In genomic region chr12:12870454-12870853, GRCh38 we compare ENCODE assay signal across 13 cellular contexts. TPM values are rescaled to one million over a fixed set of nuclear protein-coding genes. Genes with fewer than 3 reads are reported as not detected.
DNase-seq lines count a peak whose midpoint lies in the region; ATAC-seq and TF ChIP-seq lines count a peak whose summit lies in the region.
"Had no signal": no experiment of that assay in that cellular context is flagged by ENCODE, and none has a peak within 500 bp of the region (broad histone marks: within the 10 kb centered on the region; RNA-seq: fewer than 3 reads in every experiment).

No MANE protein-coding gene starts in this region.

- H3K27ac Mint-ChIP-seq in effector memory CD8-positive, alpha-beta T cell = no peak overlapping the region
- H3K27ac Mint-ChIP-seq: naive thymus-derived CD4-positive, alpha-beta T cell; stimulated activated naive CD8-positive, alpha-beta T cell treated with anti-CD3 and anti-CD28 coated beads, Interleukin-15, Interleukin-2, amounts not matched to agents 100 ng/mL and 50 ng/mL, for 24 hours had no signal

- DNase-seq in HCEC 1CT (peak; percentile 100), SW480 (ENCODE audit: low spot score) (peak; percentile 88), fibroblast of the conjunctiva (ENCODE audit: low read depth) (peak; percentile 66), smooth muscle cell of the brain vasculature (ENCODE audit: low read depth, low spot score) (peak; percentile 44), dorsolateral prefrontal cortex (no peak)
- DNase-seq in effector memory CD8-positive, alpha-beta T cell = no peak
- DNase-seq: cerebellar nuclear complex; naive thymus-derived CD4-positive, alpha-beta T cell; NCI-H187; T-helper 9 cell had no signal

- no peak for TF ChIP-seq CTCF in dorsolateral prefrontal cortex (IDR thresholded peaks at IDR 0.05 in 54 of 56, conservative IDR thresholded peaks at IDR 0.05 in 2 of 56; ENCODE audit: low read depth in 1 of 56, partially characterized antibody in 56 of 56)

- no peak for ATAC-seq in effector memory CD8-positive, alpha-beta T cell (replicated peaks)
- ATAC-seq in HG03097 (IDR thresholded peaks at IDR 0.05; ENCODE audit: low FRiP score, unreplicated experiment) = no peak
- no peak for ATAC-seq in GM21526 (IDR thresholded peaks at IDR 0.05; ENCODE audit: low FRiP score, unreplicated experiment)
- ATAC-seq: naive thymus-derived CD4-positive, alpha-beta T cell had no signal

- H3K27ac ChIP-seq in dorsolateral prefrontal cortex = no peak overlapping the region

- H3K27me3 Mint-ChIP-seq in effector memory CD8-positive, alpha-beta T cell = no peaks in the 10 kb centered on the region
- H3K27me3 Mint-ChIP-seq: naive thymus-derived CD4-positive, alpha-beta T cell; stimulated activated naive CD8-positive, alpha-beta T cell treated with anti-CD3 and anti-CD28 coated beads, Interleukin-15, Interleukin-2, amounts not matched to agents 100 ng/mL and 50 ng/mL, for 24 hours had no signal

- no peak overlapping the region for H3K4me3 Mint-ChIP-seq in effector memory CD8-positive, alpha-beta T cell
- H3K4me3 Mint-ChIP-seq: naive thymus-derived CD4-positive, alpha-beta T cell; stimulated activated naive CD8-positive, alpha-beta T cell treated with anti-CD3 and anti-CD28 coated beads, Interleukin-15, Interleukin-2, amounts not matched to agents 100 ng/mL and 50 ng/mL, for 24 hours had no signal

- intact Hi-C loops in dorsolateral prefrontal cortex (cut with DNase I) = no loop called here

- H3K4me3 ChIP-seq in dorsolateral prefrontal cortex = no peak overlapping the region

- no peaks in the 10 kb centered on the region for H3K9me3 Mint-ChIP-seq in effector memory CD8-positive, alpha-beta T cell
- H3K9me3 Mint-ChIP-seq: stimulated activated naive CD8-positive, alpha-beta T cell treated with anti-CD3 and anti-CD28 coated beads, Interleukin-15, Interleukin-2, amounts not matched to agents 100 ng/mL and 50 ng/mL, for 24 hours had no signal

- no peaks in the 10 kb centered on the region for H3K4me1 Mint-ChIP-seq in effector memory CD8-positive, alpha-beta T cell (ENCODE audit: low read depth in 2 of 2)

- no peaks in the 10 kb centered on the region for H3K27me3 ChIP-seq in dorsolateral prefrontal cortex

- H3K36me3 Mint-ChIP-seq in effector memory CD8-positive, alpha-beta T cell (ENCODE audit: insufficient read depth) = peaks cover 3% of the 10 kb centered on the region

RNA-seq across cellular contexts. Expression of gene GPRC5A, which starts 20.9 kb away (rescaled TPM):
- 10 to 100 TPM in 1 of 120 experiments, 1 to 10 TPM in 51, under 1 TPM in 66, not detected in 2; 0.07 to 26.8 (median 0.88) TPM for total RNA-seq in dorsolateral prefrontal cortex

RNA-seq across cellular contexts. Expression of gene DDX47, which starts 57.3 kb away (rescaled TPM):
- 10 to 100 TPM; 32.0 to 55.7 (median 42.2) TPM for total RNA-seq in dorsolateral prefrontal cortex

Comparison
In these comparisons a context has a peak if more than half of its experiments do, and no peak if none do; other contexts are left out.
1. DNase-seq: peak in HCEC 1CT (single experiment), SW480 (single experiment), fibroblast of the conjunctiva (single experiment) and smooth muscle cell of the brain vasculature (single experiment); none in effector memory CD8-positive, alpha-beta T cell (0 of 3) and dorsolateral prefrontal cortex (0 of 10).